In the genomic region with DNA sequence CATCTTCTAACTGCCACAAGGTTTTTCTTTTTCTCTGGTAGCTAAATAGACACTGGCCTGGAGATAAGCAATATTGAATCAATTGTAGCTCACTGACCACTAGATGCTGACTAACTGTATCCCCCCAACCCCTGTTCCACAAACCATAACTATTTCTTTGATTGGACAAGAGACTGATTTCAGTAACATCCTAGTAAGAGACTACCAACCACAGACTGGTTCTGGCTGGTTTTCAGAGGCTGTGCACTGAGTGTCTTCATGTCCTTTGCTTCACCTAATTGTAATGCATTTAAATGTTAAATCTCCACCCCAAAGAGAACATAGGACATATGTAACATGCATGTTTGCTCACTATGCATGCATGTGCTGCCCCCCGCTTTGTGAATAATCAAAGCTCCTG, we compare ENCODE assay signal across 1 cellular context.
A peak's percentile ranks its signal among the peaks of the same experiment; 100 is the strongest.
TF ChIP-seq lines count a peak whose summit lies in the region.

No MANE protein-coding gene starts in this region.

TF ChIP-seq in HEK293, 187 proteins besides CTCF, POLR2A, EP300 and RAD21:
- TF ChIP-seq ZNF670 (tag by site-specific recombination; IDR thresholded peaks at IDR 0.05; ENCODE audit: low read depth) (peak; percentile 70; the same call in 1 of the 2 replicates), ZNF585B (tag by site-specific recombination; IDR thresholded peaks at IDR 0.05) (no peak)
